ENCODE assay signal across 10 cellular contexts in the genomic region with DNA sequence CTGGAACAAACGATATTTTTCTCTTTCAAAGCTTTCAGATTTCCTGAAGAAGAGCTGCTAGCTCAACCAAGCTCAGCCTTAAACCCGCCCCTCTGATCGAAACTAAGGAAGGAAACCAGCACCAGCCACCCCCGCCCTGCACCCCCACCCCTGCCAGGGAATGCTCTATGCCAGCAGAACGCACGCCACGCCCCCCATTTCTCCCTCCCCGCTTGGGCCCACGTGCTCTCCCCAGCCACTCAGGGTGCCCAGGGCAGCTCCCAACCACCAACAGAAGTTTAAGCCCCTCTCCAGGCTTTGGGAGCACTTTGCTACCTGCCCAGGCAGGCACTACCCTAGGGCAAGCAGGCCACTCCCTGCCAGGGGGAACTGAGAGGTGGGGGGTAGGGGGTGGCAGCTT. TPM values are rescaled to one million over a fixed set of nuclear protein-coding genes. Genes with fewer than 3 reads are reported as not detected.
DNase-seq lines count a peak whose midpoint lies in the region; ATAC-seq, FAIRE-seq and TF ChIP-seq lines count a peak whose summit lies in the region.
"Had no signal": no experiment of that assay in that cellular context is flagged by ENCODE, and none has a peak within 500 bp of the region (broad histone marks: within the 10 kb centered on the region; RNA-seq: fewer than 3 reads in every experiment).

No MANE protein-coding gene starts in this region.

- intact Hi-C loops in activated CD8-positive, alpha-beta T cell treated with anti-CD3 and anti-CD28 coated beads for 36 hours (cut with micrococcal nuclease), result loop anchor here (10.0 kb wide), 1 partner anchor 153 kb away; no protein-coding TSS in a partner anchor
- intact Hi-C loops in HepG2 (cut with micrococcal nuclease; ENCODE audit: unreplicated experiment), result no loop called here

- TF ChIP-seq EP300 in HepG2 (IDR thresholded peaks at IDR 0.05; ENCODE audit: low read depth in 2 of 2, low read length in 2 of 2), result no peak
- no peak for TF ChIP-seq EP300 in HepG2 (CRISPR knock-in tag; IDR thresholded peaks at IDR 0.05; ENCODE audit: borderline replicate concordance)
- no peak for TF ChIP-seq EP300 in tibial nerve (IDR thresholded peaks at IDR 0.05)

- in situ Hi-C loops in HepG2 (cut with HindIII; ENCODE audit: extremely low pct_ligation_motif_present, low pct_unique_long_range_greater_than_20kb), result loop anchor here (5.0 to 10.0 kb wide), 2 partner anchors 153 to 285 kb away; no protein-coding TSS in a partner anchor

- H3K4me1 Mint-ChIP-seq in activated CD8-positive, alpha-beta T cell treated with anti-CD3 and anti-CD28 coated beads for 36 hours (ENCODE audit: low read depth), result peaks cover 15% of the 10 kb centered on the region
- H3K4me1 Mint-ChIP-seq in activated CD8-positive, alpha-beta T cell treated with anti-CD3 and anti-CD28 coated beads, Interleukin-2, amount 10 ng/mL, durations not matched to agents 7 days and 5 days (ENCODE audit: low read depth), result peaks cover 18% of the 10 kb centered on the region
- peaks cover 26% of the 10 kb centered on the region for H3K4me1 Mint-ChIP-seq in activated T-cell treated with anti-CD3 and anti-CD28 coated beads, Interleukin-2, amount 50 U/mL, for 4 hours (ENCODE audit: low read depth)
- H3K4me1 Mint-ChIP-seq in HFFc6 (ENCODE audit: low read depth), result peaks cover 27% of the 10 kb centered on the region

- TF ChIP-seq CTCF in activated CD8-positive, alpha-beta T cell treated with anti-CD3 and anti-CD28 coated beads for 36 hours (IDR thresholded peaks at IDR 0.05), result no peak
- TF ChIP-seq CTCF in HepG2 (CRISPR knock-in tag; IDR thresholded peaks at IDR 0.05), result no peak
- no peak for TF ChIP-seq CTCF in tibial nerve (IDR thresholded peaks at IDR 0.05)
- TF ChIP-seq CTCF in HFFc6 (IDR thresholded peaks at IDR 0.05), result no peak

- H3K27ac Mint-ChIP-seq in activated CD8-positive, alpha-beta T cell treated with anti-CD3 and anti-CD28 coated beads for 36 hours, result no peak overlapping the region
- no peak overlapping the region for H3K27ac Mint-ChIP-seq in activated CD8-positive, alpha-beta T cell treated with anti-CD3 and anti-CD28 coated beads, Interleukin-2, amount 10 ng/mL, durations not matched to agents 7 days and 5 days
- no peak overlapping the region for H3K27ac Mint-ChIP-seq in HFFc6

- 0% methylated on average over 3 of the region's 9 CpGs for WGBS in HepG2 (ENCODE audit: low lambda C conversion rate)
- WGBS in tibial nerve, 2 donors, result 22 to 32% methylated on average over 9 of the region's 9 CpGs

- H3K4me1 ChIP-seq in HepG2 (ENCODE audit: insufficient read depth, low read length) (peaks cover 37% of the 10 kb centered on the region), tibial nerve (peaks cover 0 to 55% (median 22%) of the 10 kb centered on the region in 4 donors)

- H3K36me3 ChIP-seq in HepG2 (replicated peaks in 1 of 2; ENCODE audit: control insufficient read depth in 1 of 2, insufficient read depth in 2 of 2, low read length in 2 of 2) (no peaks in the 10 kb centered on the region), tibial nerve (no peaks in the 10 kb centered on the region)

- H3K4me2 ChIP-seq in HepG2 (ENCODE audit: low read depth, low read length), result 0 out of 2 replicates have a peak overlapping the region, but pooled peaks have one; percentile 20

- H3K9me3 ChIP-seq in HepG2 (ENCODE audit: low read length), result no peaks in the 10 kb centered on the region
- no peaks in the 10 kb centered on the region for H3K9me3 ChIP-seq in tibial nerve

- TF ChIP-seq POLR2A in HepG2 (IDR thresholded peaks at IDR 0.05; ENCODE audit: insufficient read depth in 1 of 2, low read depth in 2 of 2, low read length in 2 of 2), result no peak
- no peak for TF ChIP-seq POLR2A in tibial nerve (IDR thresholded peaks at IDR 0.05)

- FAIRE-seq in HepG2 (lab: Jason Lieb, UNC), result no peak

- H3K27ac ChIP-seq in HepG2 (ENCODE audit: extremely low read length, insufficient read depth, low read length) (no peak overlapping the region), tibial nerve (peak overlapping the region in 2 of 4 donors; percentile 31 to 46)

- H3K4me3 Mint-ChIP-seq in activated CD8-positive, alpha-beta T cell treated with anti-CD3 and anti-CD28 coated beads for 36 hours, result no peak overlapping the region
- H3K4me3 Mint-ChIP-seq in activated CD8-positive, alpha-beta T cell treated with anti-CD3 and anti-CD28 coated beads, Interleukin-2, amount 10 ng/mL, durations not matched to agents 7 days and 5 days, result no peak overlapping the region
- H3K4me3 Mint-ChIP-seq in activated T-cell treated with anti-CD3 and anti-CD28 coated beads, Interleukin-2, amount 50 U/mL, for 4 hours, result no peak overlapping the region
- H3K4me3 Mint-ChIP-seq in HFFc6, result no peak overlapping the region

- H3K9me3 Mint-ChIP-seq in activated CD8-positive, alpha-beta T cell treated with anti-CD3 and anti-CD28 coated beads for 36 hours, result no peaks in the 10 kb centered on the region
- no peaks in the 10 kb centered on the region for H3K9me3 Mint-ChIP-seq in activated CD8-positive, alpha-beta T cell treated with anti-CD3 and anti-CD28 coated beads, Interleukin-2, amount 10 ng/mL, durations not matched to agents 7 days and 5 days (ENCODE audit: insufficient read depth)
- no peaks in the 10 kb centered on the region for H3K9me3 Mint-ChIP-seq in activated T-cell treated with anti-CD3 and anti-CD28 coated beads, Interleukin-2, amount 50 U/mL, for 4 hours
- H3K9me3 Mint-ChIP-seq in HFFc6, result no peaks in the 10 kb centered on the region

- peaks cover 0 to 2% of the 10 kb centered on the region in 2 experiments; a peak in 3 of 5 replicates for H3K27me3 ChIP-seq in HepG2 (ENCODE audit: control insufficient read depth in 1 of 2, insufficient read depth in 2 of 2, low read length in 2 of 2)
- no peaks in the 10 kb centered on the region for H3K27me3 ChIP-seq in tibial nerve

- H4K20me1 ChIP-seq in HepG2 (ENCODE audit: insufficient read depth, low read length), result no peaks in the 10 kb centered on the region

- no peak overlapping the region for H3K4me3 ChIP-seq in HepG2 (replicated peaks in 1 of 3; ENCODE audit: insufficient read depth in 1 of 3, low read depth in 2 of 3, low read length in 3 of 3)
- peak overlapping the region in 1 of 4 donors; percentile 5 for H3K4me3 ChIP-seq in tibial nerve
- H3K4me3 ChIP-seq: lung had no signal

- H3K79me2 ChIP-seq in HepG2 (ENCODE audit: insufficient read depth, low read length), result no peaks in the 10 kb centered on the region

- no peaks in the 10 kb centered on the region for H3K36me3 Mint-ChIP-seq in activated CD8-positive, alpha-beta T cell treated with anti-CD3 and anti-CD28 coated beads for 36 hours (ENCODE audit: low read depth)
- H3K36me3 Mint-ChIP-seq in activated CD8-positive, alpha-beta T cell treated with anti-CD3 and anti-CD28 coated beads, Interleukin-2, amount 10 ng/mL, durations not matched to agents 7 days and 5 days (ENCODE audit: low read depth), result no peaks in the 10 kb centered on the region
- no peaks in the 10 kb centered on the region for H3K36me3 Mint-ChIP-seq in activated T-cell treated with anti-CD3 and anti-CD28 coated beads, Interleukin-2, amount 50 U/mL, for 4 hours (ENCODE audit: insufficient read depth)
- H3K36me3 Mint-ChIP-seq in HFFc6 (ENCODE audit: low read depth), result no peaks in the 10 kb centered on the region

- peak; percentile 35 for ATAC-seq in activated CD8-positive, alpha-beta T cell treated with anti-CD3 and anti-CD28 coated beads for 36 hours
- no peak for ATAC-seq in activated CD8-positive, alpha-beta T cell treated with anti-CD3 and anti-CD28 coated beads, Interleukin-2, amount 10 ng/mL, durations not matched to agents 7 days and 5 days
- ATAC-seq in activated T-cell treated with anti-CD3 and anti-CD28 coated beads, Interleukin-2, amount 50 U/mL, for 4 hours, result peak in 1 of 2 donors; percentile 39
- peak; percentile 11; the same call in 2 of the 3 replicates for ATAC-seq in HepG2
- ATAC-seq in HG03108 (IDR thresholded peaks at IDR 0.05; ENCODE audit: unreplicated experiment), result no peak

- H3K27me3 Mint-ChIP-seq in activated CD8-positive, alpha-beta T cell treated with anti-CD3 and anti-CD28 coated beads for 36 hours, result no peaks in the 10 kb centered on the region
- H3K27me3 Mint-ChIP-seq in activated CD8-positive, alpha-beta T cell treated with anti-CD3 and anti-CD28 coated beads, Interleukin-2, amount 10 ng/mL, durations not matched to agents 7 days and 5 days (ENCODE audit: low read depth), result no peaks in the 10 kb centered on the region
- no peaks in the 10 kb centered on the region for H3K27me3 Mint-ChIP-seq in activated T-cell treated with anti-CD3 and anti-CD28 coated beads, Interleukin-2, amount 50 U/mL, for 4 hours (ENCODE audit: low read depth)
- peaks cover 2% of the 10 kb centered on the region for H3K27me3 Mint-ChIP-seq in HFFc6 (ENCODE audit: insufficient read depth)

- no TSS peak for BruUV-seq in HepG2 (replicated peaks; lab: Mats Ljungman, UMichigan)

- H3K9ac ChIP-seq in HepG2 (ENCODE audit: insufficient read depth, low read depth, low read length), result no peak overlapping the region

- no peak for TF ChIP-seq RAD21 in HepG2 (CRISPR knock-in tag; IDR thresholded peaks at IDR 0.05)

- DNase-seq in activated CD8-positive, alpha-beta T cell treated with anti-CD3 and anti-CD28 coated beads for 36 hours, result peak; percentile 51
- DNase-seq in activated CD8-positive, alpha-beta T cell treated with anti-CD3 and anti-CD28 coated beads, Interleukin-2, amount 10 ng/mL, durations not matched to agents 7 days and 5 days, result no peak
- peak; percentile 47 for DNase-seq in activated T-cell treated with anti-CD3 and anti-CD28 coated beads, Interleukin-2, amount 50 U/mL, for 4 hours
- DNase-seq in HepG2 (ENCODE audit: low spot score), result no peak
- peak; percentile 42 to 64 for DNase-seq in tibial nerve (ENCODE audit: low spot score in 2 of 2)
- DNase-seq in NCI-H1436 (lab: John Stamatoyannopoulos, UW), result no peak
- no peak for DNase-seq in HFFc6
- DNase-seq: NCI-H446 had no signal

- CTCF ChIA-PET in activated CD8-positive, alpha-beta T cell treated with anti-CD3 and anti-CD28 coated beads for 36 hours (lab: Charles Lee), result interaction anchor here (0.8 to 6.9 kb wide), 7 partner anchors 12 to 284 kb away, joined by 3 to 81 read pairs (median 4); no protein-coding TSS in a partner anchor
- CTCF ChIA-PET in activated CD8-positive, alpha-beta T cell treated with anti-CD3 and anti-CD28 coated beads, Interleukin-2, amount 10 ng/mL, durations not matched to agents 7 days and 5 days (lab: Charles Lee), result interaction anchor here (1.4 to 21.6 kb wide), 3 partner anchors 12 to 286 kb away, joined by 3 to 736 read pairs (median 12); partner anchors contain the start of gene KRT74
- CTCF ChIA-PET in HepG2 (lab: Yijun Ruan, JAX; ENCODE audit: low intra/inter-chr PET ratio, low total read pairs), result no interaction called here

- POLR2A ChIA-PET in activated CD8-positive, alpha-beta T cell treated with anti-CD3 and anti-CD28 coated beads for 36 hours (lab: Charles Lee), result interaction anchor here (0.6 kb wide), 1 partner anchor 16 kb away, joined by 3 read pairs; no protein-coding TSS in a partner anchor
- POLR2A ChIA-PET in activated CD8-positive, alpha-beta T cell treated with anti-CD3 and anti-CD28 coated beads, Interleukin-2, amount 10 ng/mL, durations not matched to agents 7 days and 5 days (lab: Charles Lee), result no interaction called here
- POLR2A ChIA-PET in HepG2 (lab: Yijun Ruan, JAX), result no interaction called here

- H2AFZ ChIP-seq in HepG2 (ENCODE audit: low read length), result no peak overlapping the region

RNA-seq across cellular contexts. Expression of gene KRT78, which starts 18.8 kb away (rescaled TPM):
- not detected for total RNA-seq in activated CD8-positive, alpha-beta T cell treated with anti-CD3 and anti-CD28 coated beads for 36 hours
- not detected for total RNA-seq in activated CD8-positive, alpha-beta T cell treated with anti-CD3 and anti-CD28 coated beads, Interleukin-2, amount 10 ng/mL, durations not matched to agents 7 days and 5 days
- total RNA-seq in activated T-cell treated with anti-CD3 and anti-CD28 coated beads, Interleukin-2, amount 50 U/mL, for 4 hours, result not detected
- total RNA-seq in HepG2 (2016; rRNA removed; fragmentation: Illumina TruSeq; extraction: Trizol) (not detected in 2 replicates), tibial nerve (10 to 100 TPM in 1 of 4 donors, not detected in 3; 10.8 TPM)
- total RNA-seq in HepG2 (2016; cell fraction: cytosol; rRNA removed; fragmentation: Illumina TruSeq; extraction: Trizol; ENCODE audit: low read depth), result not detected in 2 replicates
- total RNA-seq in HepG2 (2016; cell fraction: insoluble cytoplasmic fraction; rRNA removed; fragmentation: Illumina TruSeq; extraction: Trizol), result not detected in 2 replicates
- total RNA-seq in HepG2 (2016; cell fraction: membrane; rRNA removed; fragmentation: Illumina TruSeq; extraction: Trizol), result not detected in 2 replicates
- not detected in 2 replicates for total RNA-seq in HepG2 (2016; cell fraction: nucleus; rRNA removed; fragmentation: Illumina TruSeq; extraction: Trizol)
- not detected in 2 replicates for polyA plus RNA-seq in HepG2 (2011; rRNA removed)
- not detected in 2 replicates for polyA plus RNA-seq in HepG2 (2011; cell fraction: cytosol; rRNA removed)
- polyA plus RNA-seq in HepG2 (2011; cell fraction: nucleus; rRNA removed), result not detected in 2 replicates
- polyA plus RNA-seq in HepG2 (2012), result not detected in 2 replicates
- not detected in 2 replicates for polyA plus RNA-seq in HepG2 (2016; cell fraction: cytosol; fragmentation: Illumina TruSeq; extraction: Trizol; ENCODE audit: low read depth)
- not detected in 2 replicates for polyA plus RNA-seq in HepG2 (2016; cell fraction: insoluble cytoplasmic fraction; fragmentation: Illumina TruSeq; extraction: Trizol; ENCODE audit: low read depth)
- not detected in 2 replicates for polyA plus RNA-seq in HepG2 (2016; cell fraction: membrane; fragmentation: Illumina TruSeq; extraction: Trizol; ENCODE audit: low read depth)
- polyA plus RNA-seq in HepG2 (2016; cell fraction: nucleus; fragmentation: Illumina TruSeq; extraction: Trizol; ENCODE audit: insufficient read depth, low read depth), result not detected in 2 replicates
- 0.05 TPM in 1 of 2 replicates, not detected in the other for polyA minus RNA-seq in HepG2 (2011; rRNA and poly(A)+ RNA removed; ENCODE audit: low replicate concordance)
- polyA minus RNA-seq in HepG2 (2011; cell fraction: cytosol; rRNA and poly(A)+ RNA removed), result not detected in 2 replicates
- not detected in 2 replicates for polyA minus RNA-seq in HepG2 (2011; cell fraction: nucleus; rRNA and poly(A)+ RNA removed)
- under 1 TPM in 1 of 6 experiments, not detected in 5; 0.30 TPM for total RNA-seq in HFFc6 (2021; fragmentation: NEBNext Ultra II Directional; extraction: Animal tissue kit (Norgen Biotek cat#: 25700))
- total RNA-seq: lung had no signal

RNA-seq across cellular contexts. Expression of gene KRT79, which starts 33.5 kb away (rescaled TPM):
- 1 to 10 TPM in 1 of 2 experiments, under 1 TPM in 1; 0.87 to 1.6 TPM for total RNA-seq in activated CD8-positive, alpha-beta T cell treated with anti-CD3 and anti-CD28 coated beads for 36 hours
- not detected for total RNA-seq in activated CD8-positive, alpha-beta T cell treated with anti-CD3 and anti-CD28 coated beads, Interleukin-2, amount 10 ng/mL, durations not matched to agents 7 days and 5 days
- under 1 TPM in 2 of 3 donors, not detected in 1; 0.10 to 0.16 TPM for total RNA-seq in activated T-cell treated with anti-CD3 and anti-CD28 coated beads, Interleukin-2, amount 50 U/mL, for 4 hours
- total RNA-seq in HepG2 (2016; rRNA removed; fragmentation: Illumina TruSeq; extraction: Trizol) (not detected in 2 replicates), tibial nerve (1 to 10 TPM in 1 of 4 donors, not detected in 3; 3.9 TPM)
- not detected in 2 replicates for total RNA-seq in HepG2 (2016; cell fraction: cytosol; rRNA removed; fragmentation: Illumina TruSeq; extraction: Trizol; ENCODE audit: low read depth)
- total RNA-seq in HepG2 (2016; cell fraction: insoluble cytoplasmic fraction; rRNA removed; fragmentation: Illumina TruSeq; extraction: Trizol), result not detected in 2 replicates
- not detected in 2 replicates for total RNA-seq in HepG2 (2016; cell fraction: membrane; rRNA removed; fragmentation: Illumina TruSeq; extraction: Trizol)
- total RNA-seq in HepG2 (2016; cell fraction: nucleus; rRNA removed; fragmentation: Illumina TruSeq; extraction: Trizol), result not detected in 2 replicates
- polyA plus RNA-seq in HepG2 (2011; rRNA removed), result 0.09 TPM in 1 of 2 replicates, not detected in the other
- not detected in 2 replicates for polyA plus RNA-seq in HepG2 (2011; cell fraction: cytosol; rRNA removed)
- not detected in 2 replicates for polyA plus RNA-seq in HepG2 (2011; cell fraction: nucleus; rRNA removed)
- not detected in 2 replicates for polyA plus RNA-seq in HepG2 (2012)
- polyA plus RNA-seq in HepG2 (2016; cell fraction: cytosol; fragmentation: Illumina TruSeq; extraction: Trizol; ENCODE audit: low read depth), result not detected in 2 replicates
- polyA plus RNA-seq in HepG2 (2016; cell fraction: insoluble cytoplasmic fraction; fragmentation: Illumina TruSeq; extraction: Trizol; ENCODE audit: low read depth), result not detected in 2 replicates
- polyA plus RNA-seq in HepG2 (2016; cell fraction: membrane; fragmentation: Illumina TruSeq; extraction: Trizol; ENCODE audit: low read depth), result not detected in 2 replicates
- not detected in 2 replicates for polyA plus RNA-seq in HepG2 (2016; cell fraction: nucleus; fragmentation: Illumina TruSeq; extraction: Trizol; ENCODE audit: insufficient read depth, low read depth)
- not detected in 2 replicates for polyA minus RNA-seq in HepG2 (2011; rRNA and poly(A)+ RNA removed; ENCODE audit: low replicate concordance)
- polyA minus RNA-seq in HepG2 (2011; cell fraction: cytosol; rRNA and poly(A)+ RNA removed), result not detected in 2 replicates
- not detected in 2 replicates for polyA minus RNA-seq in HepG2 (2011; cell fraction: nucleus; rRNA and poly(A)+ RNA removed)
- not detected for total RNA-seq in HFFc6 (2021; fragmentation: NEBNext Ultra II Directional; extraction: Animal tissue kit (Norgen Biotek cat#: 25700))

RNA-seq across cellular contexts. Expression of gene KRT8, which starts 37.2 kb away (rescaled TPM):
- under 1 TPM; 0.29 to 0.40 TPM for total RNA-seq in activated CD8-positive, alpha-beta T cell treated with anti-CD3 and anti-CD28 coated beads for 36 hours
- not detected for total RNA-seq in activated CD8-positive, alpha-beta T cell treated with anti-CD3 and anti-CD28 coated beads, Interleukin-2, amount 10 ng/mL, durations not matched to agents 7 days and 5 days
- 1 to 10 TPM; 4.2 to 6.0 (median 4.5) TPM for total RNA-seq in activated T-cell treated with anti-CD3 and anti-CD28 coated beads, Interleukin-2, amount 50 U/mL, for 4 hours
- total RNA-seq in HepG2 (2016; rRNA removed; fragmentation: Illumina TruSeq; extraction: Trizol) (718 and 837 TPM in 2 replicates), tibial nerve (10 to 100 TPM in 2 of 4 donors, 1 to 10 TPM in 1, under 1 TPM in 1; 0.20 to 19.7 (median 10.2) TPM)
- total RNA-seq in HepG2 (2016; cell fraction: cytosol; rRNA removed; fragmentation: Illumina TruSeq; extraction: Trizol; ENCODE audit: low read depth), result 191 and 201 TPM in 2 replicates
- 754 and 767 TPM in 2 replicates for total RNA-seq in HepG2 (2016; cell fraction: insoluble cytoplasmic fraction; rRNA removed; fragmentation: Illumina TruSeq; extraction: Trizol)
- total RNA-seq in HepG2 (2016; cell fraction: membrane; rRNA removed; fragmentation: Illumina TruSeq; extraction: Trizol), result 220 and 222 TPM in 2 replicates
- 354 and 362 TPM in 2 replicates for total RNA-seq in HepG2 (2016; cell fraction: nucleus; rRNA removed; fragmentation: Illumina TruSeq; extraction: Trizol)
- 491 and 498 TPM in 2 replicates for polyA plus RNA-seq in HepG2 (2011; rRNA removed)
- 564 and 714 TPM in 2 replicates for polyA plus RNA-seq in HepG2 (2011; cell fraction: cytosol; rRNA removed)
- polyA plus RNA-seq in HepG2 (2011; cell fraction: nucleus; rRNA removed), result 285 and 288 TPM in 2 replicates
- polyA plus RNA-seq in HepG2 (2012), result 358 and 436 TPM in 2 replicates
- polyA plus RNA-seq in HepG2 (2016; cell fraction: cytosol; fragmentation: Illumina TruSeq; extraction: Trizol; ENCODE audit: low read depth), result 216 and 219 TPM in 2 replicates
- 863 and 1,042 TPM in 2 replicates for polyA plus RNA-seq in HepG2 (2016; cell fraction: insoluble cytoplasmic fraction; fragmentation: Illumina TruSeq; extraction: Trizol; ENCODE audit: low read depth)
- polyA plus RNA-seq in HepG2 (2016; cell fraction: membrane; fragmentation: Illumina TruSeq; extraction: Trizol; ENCODE audit: low read depth), result 217 and 232 TPM in 2 replicates
- polyA plus RNA-seq in HepG2 (2016; cell fraction: nucleus; fragmentation: Illumina TruSeq; extraction: Trizol; ENCODE audit: insufficient read depth, low read depth), result 558 and 582 TPM in 2 replicates
- polyA minus RNA-seq in HepG2 (2011; rRNA and poly(A)+ RNA removed; ENCODE audit: low replicate concordance), result 716 and 1,092 TPM in 2 replicates
- polyA minus RNA-seq in HepG2 (2011; cell fraction: cytosol; rRNA and poly(A)+ RNA removed), result 354 and 438 TPM in 2 replicates
- polyA minus RNA-seq in HepG2 (2011; cell fraction: nucleus; rRNA and poly(A)+ RNA removed), result 198 and 204 TPM in 2 replicates
- 10 to 100 TPM; 41.4 to 50.4 (median 44.8) TPM for total RNA-seq in HFFc6 (2021; fragmentation: NEBNext Ultra II Directional; extraction: Animal tissue kit (Norgen Biotek cat#: 25700))

RNA-seq across cellular contexts. Expression of gene KRT4, which starts 53.7 kb away (rescaled TPM):
- under 1 TPM; 0.11 to 0.16 TPM for total RNA-seq in activated CD8-positive, alpha-beta T cell treated with anti-CD3 and anti-CD28 coated beads for 36 hours
- not detected for total RNA-seq in activated CD8-positive, alpha-beta T cell treated with anti-CD3 and anti-CD28 coated beads, Interleukin-2, amount 10 ng/mL, durations not matched to agents 7 days and 5 days
- not detected for total RNA-seq in activated T-cell treated with anti-CD3 and anti-CD28 coated beads, Interleukin-2, amount 50 U/mL, for 4 hours
- total RNA-seq in HepG2 (2016; rRNA removed; fragmentation: Illumina TruSeq; extraction: Trizol) (not detected in 2 replicates), tibial nerve (not detected)
- not detected in 2 replicates for total RNA-seq in HepG2 (2016; cell fraction: cytosol; rRNA removed; fragmentation: Illumina TruSeq; extraction: Trizol; ENCODE audit: low read depth)
- not detected in 2 replicates for total RNA-seq in HepG2 (2016; cell fraction: insoluble cytoplasmic fraction; rRNA removed; fragmentation: Illumina TruSeq; extraction: Trizol)
- total RNA-seq in HepG2 (2016; cell fraction: membrane; rRNA removed; fragmentation: Illumina TruSeq; extraction: Trizol), result not detected in 2 replicates
- not detected in 2 replicates for total RNA-seq in HepG2 (2016; cell fraction: nucleus; rRNA removed; fragmentation: Illumina TruSeq; extraction: Trizol)
- polyA plus RNA-seq in HepG2 (2011; rRNA removed), result not detected in 2 replicates
- not detected in 2 replicates for polyA plus RNA-seq in HepG2 (2011; cell fraction: cytosol; rRNA removed)
- polyA plus RNA-seq in HepG2 (2011; cell fraction: nucleus; rRNA removed), result not detected in 2 replicates
- polyA plus RNA-seq in HepG2 (2012), result not detected in 2 replicates
- not detected in 2 replicates for polyA plus RNA-seq in HepG2 (2016; cell fraction: cytosol; fragmentation: Illumina TruSeq; extraction: Trizol; ENCODE audit: low read depth)
- not detected in 2 replicates for polyA plus RNA-seq in HepG2 (2016; cell fraction: insoluble cytoplasmic fraction; fragmentation: Illumina TruSeq; extraction: Trizol; ENCODE audit: low read depth)
- polyA plus RNA-seq in HepG2 (2016; cell fraction: membrane; fragmentation: Illumina TruSeq; extraction: Trizol; ENCODE audit: low read depth), result not detected in 2 replicates
- polyA plus RNA-seq in HepG2 (2016; cell fraction: nucleus; fragmentation: Illumina TruSeq; extraction: Trizol; ENCODE audit: insufficient read depth, low read depth), result not detected in 2 replicates
- polyA minus RNA-seq in HepG2 (2011; rRNA and poly(A)+ RNA removed; ENCODE audit: low replicate concordance), result not detected in 2 replicates
- not detected in 2 replicates for polyA minus RNA-seq in HepG2 (2011; cell fraction: cytosol; rRNA and poly(A)+ RNA removed)
- not detected in 2 replicates for polyA minus RNA-seq in HepG2 (2011; cell fraction: nucleus; rRNA and poly(A)+ RNA removed)
- under 1 TPM in 4 of 6 experiments, not detected in 2; 0.18 to 0.31 (median 0.30) TPM for total RNA-seq in HFFc6 (2021; fragmentation: NEBNext Ultra II Directional; extraction: Animal tissue kit (Norgen Biotek cat#: 25700))

Comparison
In these comparisons a context has a peak if more than half of its experiments do, and no peak if none do; other contexts are left out.
1. ATAC-seq: peak in activated CD8-positive, alpha-beta T cell treated with anti-CD3 and anti-CD28 coated beads for 36 hours (single experiment) and HepG2 (single experiment); none in activated CD8-positive, alpha-beta T cell treated with anti-CD3 and anti-CD28 coated beads, Interleukin-2, amount 10 ng/mL, durations not matched to agents 7 days and 5 days (single experiment) and HG03108 (single experiment).
2. DNase-seq: peak in activated CD8-positive, alpha-beta T cell treated with anti-CD3 and anti-CD28 coated beads for 36 hours (single experiment), activated T-cell treated with anti-CD3 and anti-CD28 coated beads, Interleukin-2, amount 50 U/mL, for 4 hours (single experiment) and tibial nerve (2 of 2); none in activated CD8-positive, alpha-beta T cell treated with anti-CD3 and anti-CD28 coated beads, Interleukin-2, amount 10 ng/mL, durations not matched to agents 7 days and 5 days (single experiment), HepG2 (single experiment), NCI-H1436 (single experiment) and HFFc6 (single experiment).